1 cellular context compared by ENCODE assay signal in the genomic region with DNA sequence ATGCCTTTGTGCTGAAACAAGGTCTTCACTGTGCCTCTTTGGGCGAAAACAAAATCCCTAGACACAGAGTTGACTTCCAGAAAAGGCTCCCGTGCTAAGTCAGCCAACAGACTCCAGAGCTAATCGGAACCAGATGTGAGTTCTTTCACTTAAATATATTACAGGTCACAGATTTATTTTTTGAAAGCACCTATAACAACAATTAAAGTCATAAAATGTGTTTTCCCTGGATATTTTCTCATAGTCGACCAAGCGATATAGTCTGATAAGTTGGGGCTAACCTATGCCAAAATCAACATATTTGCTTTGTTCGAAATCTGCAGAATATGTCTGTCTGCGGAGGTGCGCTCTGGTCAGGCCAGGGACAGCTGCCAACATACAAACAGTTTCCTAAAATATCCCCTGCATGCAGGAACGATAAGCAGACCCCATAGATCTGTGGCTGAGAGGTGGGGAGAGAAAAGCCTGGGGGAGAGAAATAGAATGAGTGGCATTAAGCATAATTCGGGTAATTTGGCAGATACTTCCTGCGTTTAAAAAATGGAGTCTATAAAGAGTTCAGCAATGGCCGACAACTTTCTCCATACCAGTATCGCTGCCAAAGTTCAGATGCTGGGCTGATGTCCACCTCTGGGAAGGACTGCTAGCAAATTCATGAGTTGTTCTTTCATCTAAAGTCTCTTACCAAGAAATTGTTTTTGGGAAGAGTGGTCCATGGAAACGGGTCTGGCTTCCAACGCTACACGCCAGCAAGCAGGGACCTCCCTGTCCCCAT.
TF ChIP-seq lines count a peak whose summit lies in the region.

No MANE protein-coding gene starts in this region.

TF ChIP-seq in HEK293, 187 proteins besides CTCF, POLR2A, EP300 and RAD21 (continued from another document):
- TF ChIP-seq ZNF624 (tag by site-specific recombination; IDR thresholded peaks at IDR 0.05) (no peak), ZNF214 (tag by site-specific recombination; IDR thresholded peaks at IDR 0.05; ENCODE audit: borderline replicate concordance) (no peak), ZNF791 (tag by site-specific recombination; IDR thresholded peaks at IDR 0.05) (no peak), ZNF2 (tag by site-specific recombination; IDR thresholded peaks at IDR 0.05) (no peak), ZNF239 (tag by site-specific recombination; IDR thresholded peaks at IDR 0.05) (no peak), GLIS1 (tag by site-specific recombination; IDR thresholded peaks at IDR 0.05) (peak; percentile 88), ZXDB (tag by site-specific recombination; IDR thresholded peaks at IDR 0.05) (peak; percentile 93), ZNF184 (tag by site-specific recombination; IDR thresholded peaks at IDR 0.05) (no peak), ZNF660 (tag by site-specific recombination; IDR thresholded peaks at IDR 0.05) (no peak), ZNF629 (tag by site-specific recombination; IDR thresholded peaks at IDR 0.05) (0 out of 2 replicates have a peak, but pooled peaks have one; percentile 43), OSR2 (tag by site-specific recombination; IDR thresholded peaks at IDR 0.05) (peak; percentile 75), ZNF549 (tag by site-specific recombination; IDR thresholded peaks at IDR 0.05) (peak; percentile 90), ZNF155 (tag by site-specific recombination; IDR thresholded peaks at IDR 0.05) (no peak), GLIS2 (tag by site-specific recombination; IDR thresholded peaks at IDR 0.05) (no peak)
- TF ChIP-seq, protein P1, sequence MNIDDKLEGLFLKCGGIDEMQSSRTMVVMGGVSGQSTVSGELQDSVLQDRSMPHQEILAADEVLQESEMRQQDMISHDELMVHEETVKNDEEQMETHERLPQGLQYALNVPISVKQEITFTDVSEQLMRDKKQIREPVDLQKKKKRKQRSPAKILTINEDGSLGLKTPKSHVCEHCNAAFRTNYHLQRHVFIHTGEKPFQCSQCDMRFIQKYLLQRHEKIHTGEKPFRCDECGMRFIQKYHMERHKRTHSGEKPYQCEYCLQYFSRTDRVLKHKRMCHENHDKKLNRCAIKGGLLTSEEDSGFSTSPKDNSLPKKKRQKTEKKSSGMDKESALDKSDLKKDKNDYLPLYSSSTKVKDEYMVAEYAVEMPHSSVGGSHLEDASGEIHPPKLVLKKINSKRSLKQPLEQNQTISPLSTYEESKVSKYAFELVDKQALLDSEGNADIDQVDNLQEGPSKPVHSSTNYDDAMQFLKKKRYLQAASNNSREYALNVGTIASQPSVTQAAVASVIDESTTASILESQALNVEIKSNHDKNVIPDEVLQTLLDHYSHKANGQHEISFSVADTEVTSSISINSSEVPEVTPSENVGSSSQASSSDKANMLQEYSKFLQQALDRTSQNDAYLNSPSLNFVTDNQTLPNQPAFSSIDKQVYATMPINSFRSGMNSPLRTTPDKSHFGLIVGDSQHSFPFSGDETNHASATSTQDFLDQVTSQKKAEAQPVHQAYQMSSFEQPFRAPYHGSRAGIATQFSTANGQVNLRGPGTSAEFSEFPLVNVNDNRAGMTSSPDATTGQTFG (tag by site-specific recombination; IDR thresholded peaks at IDR 0.05; ENCODE audit: borderline replicate concordance), result no peak
- TF ChIP-seq, protein P2, sequence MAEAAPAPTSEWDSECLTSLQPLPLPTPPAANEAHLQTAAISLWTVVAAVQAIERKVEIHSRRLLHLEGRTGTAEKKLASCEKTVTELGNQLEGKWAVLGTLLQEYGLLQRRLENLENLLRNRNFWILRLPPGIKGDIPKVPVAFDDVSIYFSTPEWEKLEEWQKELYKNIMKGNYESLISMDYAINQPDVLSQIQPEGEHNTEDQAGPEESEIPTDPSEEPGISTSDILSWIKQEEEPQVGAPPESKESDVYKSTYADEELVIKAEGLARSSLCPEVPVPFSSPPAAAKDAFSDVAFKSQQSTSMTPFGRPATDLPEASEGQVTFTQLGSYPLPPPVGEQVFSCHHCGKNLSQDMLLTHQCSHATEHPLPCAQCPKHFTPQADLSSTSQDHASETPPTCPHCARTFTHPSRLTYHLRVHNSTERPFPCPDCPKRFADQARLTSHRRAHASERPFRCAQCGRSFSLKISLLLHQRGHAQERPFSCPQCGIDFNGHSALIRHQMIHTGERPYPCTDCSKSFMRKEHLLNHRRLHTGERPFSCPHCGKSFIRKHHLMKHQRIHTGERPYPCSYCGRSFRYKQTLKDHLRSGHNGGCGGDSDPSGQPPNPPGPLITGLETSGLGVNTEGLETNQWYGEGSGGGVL (tag by site-specific recombination; IDR thresholded peaks at IDR 0.05), result no peak
- TF ChIP-seq, protein P3, sequence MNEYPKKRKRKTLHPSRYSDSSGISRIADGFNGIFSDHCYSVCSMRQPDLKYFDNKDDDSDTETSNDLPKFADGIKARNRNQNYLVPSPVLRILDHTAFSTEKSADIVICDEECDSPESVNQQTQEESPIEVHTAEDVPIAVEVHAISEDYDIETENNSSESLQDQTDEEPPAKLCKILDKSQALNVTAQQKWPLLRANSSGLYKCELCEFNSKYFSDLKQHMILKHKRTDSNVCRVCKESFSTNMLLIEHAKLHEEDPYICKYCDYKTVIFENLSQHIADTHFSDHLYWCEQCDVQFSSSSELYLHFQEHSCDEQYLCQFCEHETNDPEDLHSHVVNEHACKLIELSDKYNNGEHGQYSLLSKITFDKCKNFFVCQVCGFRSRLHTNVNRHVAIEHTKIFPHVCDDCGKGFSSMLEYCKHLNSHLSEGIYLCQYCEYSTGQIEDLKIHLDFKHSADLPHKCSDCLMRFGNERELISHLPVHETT (tag by site-specific recombination; IDR thresholded peaks at IDR 0.05), result no peak
- TF ChIP-seq, protein P4, sequence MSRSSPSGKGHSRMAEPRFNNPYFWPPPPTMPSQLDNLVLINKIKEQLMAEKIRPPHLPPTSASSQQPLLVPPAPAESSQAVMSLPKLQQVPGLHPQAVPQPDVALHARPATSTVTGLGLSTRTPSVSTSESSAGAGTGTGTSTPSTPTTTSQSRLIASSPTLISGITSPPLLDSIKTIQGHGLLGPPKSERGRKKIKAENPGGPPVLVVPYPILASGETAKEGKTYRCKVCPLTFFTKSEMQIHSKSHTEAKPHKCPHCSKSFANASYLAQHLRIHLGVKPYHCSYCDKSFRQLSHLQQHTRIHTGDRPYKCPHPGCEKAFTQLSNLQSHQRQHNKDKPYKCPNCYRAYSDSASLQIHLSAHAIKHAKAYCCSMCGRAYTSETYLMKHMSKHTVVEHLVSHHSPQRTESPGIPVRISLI (tag by site-specific recombination; IDR thresholded peaks at IDR 0.05), result no peak
- TF ChIP-seq, protein P5, sequence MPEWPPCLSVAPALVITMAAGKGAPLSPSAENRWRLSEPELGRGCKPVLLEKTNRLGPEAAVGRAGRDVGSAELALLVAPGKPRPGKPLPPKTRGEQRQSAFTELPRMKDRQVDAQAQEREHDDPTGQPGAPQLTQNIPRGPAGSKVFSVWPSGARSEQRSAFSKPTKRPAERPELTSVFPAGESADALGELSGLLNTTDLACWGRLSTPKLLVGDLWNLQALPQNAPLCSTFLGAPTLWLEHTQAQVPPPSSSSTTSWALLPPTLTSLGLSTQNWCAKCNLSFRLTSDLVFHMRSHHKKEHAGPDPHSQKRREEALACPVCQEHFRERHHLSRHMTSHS (tag by site-specific recombination; IDR thresholded peaks at IDR 0.05), result no peak
